ENCODE assay signal across 8 cellular contexts in the genomic region with DNA sequence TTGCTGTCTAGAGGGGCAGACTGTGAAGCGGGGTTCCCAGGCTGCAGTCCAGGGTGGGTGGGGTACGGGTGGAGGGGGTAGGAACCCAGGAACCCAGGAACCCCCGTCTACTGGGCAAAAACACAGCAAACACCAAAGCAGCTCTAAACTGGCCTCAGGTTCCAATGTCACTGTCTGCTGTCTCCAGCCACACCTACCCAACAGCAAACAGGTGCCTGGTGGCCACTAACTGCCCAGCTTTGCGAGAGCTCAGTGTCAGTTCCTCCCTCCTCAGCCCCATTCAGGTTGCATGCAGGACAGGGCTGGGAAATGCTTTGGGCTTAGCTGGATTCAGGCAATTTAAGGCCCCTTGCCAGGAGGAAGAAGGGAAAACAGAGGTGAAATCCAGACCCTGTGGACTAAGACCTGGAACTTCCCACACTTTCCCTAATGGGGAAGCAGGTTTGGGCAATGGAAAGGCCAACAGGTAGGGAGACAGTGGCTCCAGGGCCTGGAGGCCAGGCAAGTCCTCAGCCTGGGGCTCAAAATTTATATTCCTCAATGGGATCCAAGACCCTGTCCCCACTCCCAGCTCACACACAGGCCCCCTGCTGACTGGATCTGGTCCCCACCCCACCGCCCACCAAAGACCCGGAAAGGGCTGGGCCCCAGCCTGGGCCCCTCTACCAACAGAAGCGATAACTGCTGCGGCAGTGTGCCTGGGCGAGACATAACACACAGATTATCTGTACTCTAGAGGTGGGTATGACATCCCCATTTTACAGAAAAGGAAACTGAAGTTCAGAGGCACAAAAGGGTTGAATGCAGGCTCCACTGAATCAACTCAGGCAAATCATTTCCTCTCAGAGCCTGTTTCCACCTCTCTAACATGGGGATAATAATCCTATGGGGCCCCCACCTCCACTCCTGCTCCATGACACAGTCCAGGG. TPM values are rescaled to one million over a fixed set of nuclear protein-coding genes. Genes with fewer than 3 reads are reported as not detected.
DNase-seq lines count a peak whose midpoint lies in the region; ATAC-seq and TF ChIP-seq lines count a peak whose summit lies in the region.

No MANE protein-coding gene starts in this region.

- H3K4me2 ChIP-seq in osteoblast (ENCODE audit: insufficient read depth, low read length) = peak overlapping the region; percentile 97

- no peak for TF ChIP-seq CTCF in coronary artery (IDR thresholded peaks at IDR 0.05)
- no peak for TF ChIP-seq CTCF in osteoblast (IDR thresholded peaks at IDR 0.05; ENCODE audit: extremely low read depth, low read depth, low read length)

- H3K79me2 ChIP-seq in osteoblast (ENCODE audit: insufficient read depth, low read length) = peaks cover 82% of the 10 kb centered on the region

- peaks cover 78% of the 10 kb centered on the region for H4K20me1 ChIP-seq in osteoblast (ENCODE audit: insufficient read depth, low read length)

- H3K4me3 ChIP-seq in coronary artery (peak overlapping the region; percentile 98), osteoblast (ENCODE audit: insufficient read depth, low read length) (peak overlapping the region; percentile 45)

- no peaks in the 10 kb centered on the region for H3K9me3 ChIP-seq in osteoblast (ENCODE audit: low read depth, low read length)

- H3K27me3 ChIP-seq in osteoblast (ENCODE audit: insufficient read depth, low read length) = no peaks in the 10 kb centered on the region

- peaks cover 50% of the 10 kb centered on the region for H3K4me1 ChIP-seq in osteoblast (ENCODE audit: insufficient read depth, low read length)

- peak overlapping the region; percentile 71 to 96 for H3K27ac ChIP-seq in coronary artery
- peak overlapping the region; percentile 40 for H3K27ac ChIP-seq in osteoblast (ENCODE audit: low read depth, low read length)

- ATAC-seq in GM21423 (IDR thresholded peaks at IDR 0.05; ENCODE audit: unreplicated experiment) = no peak

- no peaks in the 10 kb centered on the region for H3K36me3 ChIP-seq in osteoblast (ENCODE audit: insufficient read depth, low read length)

- peak; percentile 59 for DNase-seq in COLO668 (lab: John Stamatoyannopoulos, UW; ENCODE audit: unreplicated experiment)
- DNase-seq in NAMALWA (ENCODE audit: low spot score) = peak; percentile 47
- no peak for DNase-seq in coronary artery (ENCODE audit: low spot score)
- peak; percentile 22 for DNase-seq in osteoblast (ENCODE audit: insufficient read length, low spot score, missing footprints)
- DNase-seq in globus pallidus (ENCODE audit: low spot score) = no peak
- DNase-seq in EL = no peak
- no peak for DNase-seq in DMS 273 (lab: John Stamatoyannopoulos, UW; ENCODE audit: unreplicated experiment)

- H2AFZ ChIP-seq in osteoblast (ENCODE audit: low read length) = no peak overlapping the region

RNA-seq across cellular contexts. Expression of a gene that starts 3.6 kb away (rescaled TPM):
- total RNA-seq in osteoblast = 18.0 and 20.6 TPM in 2 replicates

RNA-seq across cellular contexts. Expression of a gene that starts 39.6 kb away (rescaled TPM):
- total RNA-seq in osteoblast = 10.1 and 11.5 TPM in 2 replicates

RNA-seq across cellular contexts. Expression of a gene that starts 46.6 kb away (rescaled TPM):
- 2.2 and 3.5 TPM in 2 replicates for total RNA-seq in osteoblast

Comparison
In these comparisons a context has a peak if more than half of its experiments do, and no peak if none do; other contexts are left out.
1. DNase-seq: peak in COLO668 (single experiment), NAMALWA (single experiment) and osteoblast (single experiment); none in coronary artery (single experiment), globus pallidus (single experiment), EL (single experiment) and DMS 273 (single experiment).